ENCODE assay signal across 9 cellular contexts in the genomic region with DNA sequence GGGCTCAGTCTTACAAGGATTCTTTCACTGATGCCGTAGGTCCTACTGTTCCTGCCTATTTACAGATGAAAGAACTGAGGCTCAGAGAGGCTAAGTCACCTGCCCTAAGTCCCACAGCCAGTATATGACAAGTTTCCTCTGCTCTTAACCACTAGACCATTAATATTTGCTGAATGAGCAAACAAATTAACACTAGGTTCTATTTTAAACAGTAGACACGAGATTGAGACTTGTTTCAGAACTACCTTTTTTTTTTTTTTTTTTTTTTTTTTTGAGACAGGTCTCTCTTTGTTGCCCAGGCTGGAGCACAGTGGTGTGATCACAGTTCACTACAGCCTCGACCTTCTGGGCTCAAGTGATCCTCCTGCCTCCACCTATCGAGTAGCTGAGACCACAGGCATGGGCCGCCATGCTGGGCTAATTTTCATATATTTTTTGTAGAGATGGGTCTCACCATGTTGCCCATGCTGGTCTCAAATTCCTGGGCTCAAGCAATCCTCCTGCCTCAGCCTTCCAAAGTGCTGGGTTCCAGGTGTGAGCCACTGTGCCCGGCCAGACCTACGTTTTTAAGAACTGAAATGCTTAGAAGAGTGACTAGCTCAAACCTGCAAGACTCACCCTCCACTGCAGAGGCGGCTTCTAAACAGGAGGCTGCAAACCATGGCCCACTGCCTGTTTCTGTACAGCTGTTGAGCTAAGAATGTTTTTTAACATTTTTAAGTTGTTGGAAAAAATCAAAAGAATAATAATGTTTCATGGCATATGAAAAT. TPM values are rescaled to one million over a fixed set of nuclear protein-coding genes. Genes with fewer than 3 reads are reported as not detected.
DNase-seq lines count a peak whose midpoint lies in the region; ATAC-seq and TF ChIP-seq lines count a peak whose summit lies in the region.
"Had no signal": no experiment of that assay in that cellular context is flagged by ENCODE, and none has a peak within 500 bp of the region (broad histone marks: within the 10 kb centered on the region; RNA-seq: fewer than 3 reads in every experiment).

No MANE protein-coding gene starts in this region.

- H3K4me1 ChIP-seq in foreskin keratinocyte = peaks cover 12% of the 10 kb centered on the region

- ATAC-seq in natural killer cell treated with Interleukin-12 subunit alpha and Interleukin-12 subunit beta and Interleukin-15 and Interleukin-18, amount 100 ng/mL, for 72 hours = no peak
- ATAC-seq in natural killer cell (no peak), HG03565 (IDR thresholded peaks at IDR 0.05; ENCODE audit: unreplicated experiment) (peak; percentile 55), left colon (no peak), foreskin keratinocyte (no peak)

- no peaks in the 10 kb centered on the region for H3K9me3 Mint-ChIP-seq in natural killer cell treated with Interleukin-12 subunit alpha and Interleukin-12 subunit beta and Interleukin-15 and Interleukin-18, amount 100 ng/mL, for 72 hours
- H3K9me3 Mint-ChIP-seq in natural killer cell (no peaks in the 10 kb centered on the region), HFFc6 (no peaks in the 10 kb centered on the region)

- no peak overlapping the region for H3K27ac ChIP-seq in foreskin keratinocyte

- peak overlapping the region; percentile 80 for H3K4me3 Mint-ChIP-seq in natural killer cell treated with Interleukin-12 subunit alpha and Interleukin-12 subunit beta and Interleukin-15 and Interleukin-18, amount 100 ng/mL, for 72 hours
- H3K4me3 Mint-ChIP-seq in natural killer cell (no peak overlapping the region), HFFc6 (no peak overlapping the region)

- H3K36me3 Mint-ChIP-seq in natural killer cell treated with Interleukin-12 subunit alpha and Interleukin-12 subunit beta and Interleukin-15 and Interleukin-18, amount 100 ng/mL, for 72 hours = peaks cover 18% of the 10 kb centered on the region
- H3K36me3 Mint-ChIP-seq in natural killer cell (peaks cover 9% of the 10 kb centered on the region), HFFc6 (ENCODE audit: low read depth) (peaks cover 14% of the 10 kb centered on the region; the same call in 1 of the 2 replicates)

- TF ChIP-seq CTCF in natural killer cell (IDR thresholded peaks at IDR 0.05) (no peak), HFFc6 (IDR thresholded peaks at IDR 0.05) (no peak), foreskin keratinocyte (conservative IDR thresholded peaks at IDR 0.05) (no peak)

- peak overlapping the region; percentile 94 to 98 for H3K27ac Mint-ChIP-seq in natural killer cell treated with Interleukin-12 subunit alpha and Interleukin-12 subunit beta and Interleukin-15 and Interleukin-18, amount 100 ng/mL, for 72 hours
- no peak overlapping the region for H3K27ac Mint-ChIP-seq in natural killer cell
- H3K27ac Mint-ChIP-seq in HFFc6 = peak overlapping the region; percentile 84; the same call in 1 of the 2 replicates

- peaks cover 42 to 58% of the 10 kb centered on the region in 2 donors for H3K4me1 Mint-ChIP-seq in natural killer cell treated with Interleukin-12 subunit alpha and Interleukin-12 subunit beta and Interleukin-15 and Interleukin-18, amount 100 ng/mL, for 72 hours (ENCODE audit: low read depth in 2 of 2)
- H3K4me1 Mint-ChIP-seq in natural killer cell = peaks cover 48 to 57% of the 10 kb centered on the region in 2 donors
- peaks cover 90% of the 10 kb centered on the region for H3K4me1 Mint-ChIP-seq in HFFc6 (ENCODE audit: low read depth)

- intact Hi-C loops in natural killer cell (cut with micrococcal nuclease) (no loop called here), left colon (cut with DNase I, micrococcal nuclease) (no loop called here)

- DNase-seq in natural killer cell treated with Interleukin-12 subunit alpha and Interleukin-12 subunit beta and Interleukin-15 and Interleukin-18, amount 100 ng/mL, for 72 hours (ENCODE audit: low spot score) = no peak
- DNase-seq in natural killer cell = no peak
- no peak for DNase-seq in HFFc6
- DNase-seq in left colon = no peak
- no peak for DNase-seq in foreskin keratinocyte
- no peak for DNase-seq in NCI-H2081 treated with DMSO at 0.1 percent for 48 hours (lab: John Stamatoyannopoulos, UW)
- no peak for DNase-seq in DMS79 (lab: John Stamatoyannopoulos, UW)
- DNase-seq: head of caudate nucleus had no signal

- H3K27me3 Mint-ChIP-seq in natural killer cell treated with Interleukin-12 subunit alpha and Interleukin-12 subunit beta and Interleukin-15 and Interleukin-18, amount 100 ng/mL, for 72 hours = no peaks in the 10 kb centered on the region
- H3K27me3 Mint-ChIP-seq in natural killer cell (ENCODE audit: low read depth in 2 of 2) = no peaks in the 10 kb centered on the region
- H3K27me3 Mint-ChIP-seq in HFFc6 (ENCODE audit: insufficient read depth) = no peaks in the 10 kb centered on the region; the same call in 1 of the 2 replicates

- no peaks in the 10 kb centered on the region for H3K27me3 ChIP-seq in foreskin keratinocyte

RNA-seq across cellular contexts. Expression of a gene that starts 12.9 kb away (rescaled TPM):
- 10 to 100 TPM; 46.9 to 62.4 TPM for total RNA-seq in natural killer cell treated with Interleukin-12 subunit alpha and Interleukin-12 subunit beta and Interleukin-15 and Interleukin-18, amount 100 ng/mL, for 72 hours
- total RNA-seq in natural killer cell = 10 to 100 TPM; 10.6 to 17.3 (median 15.4) TPM
- total RNA-seq in HFFc6 (2021; fragmentation: NEBNext Ultra II Directional; extraction: Animal tissue kit (Norgen Biotek cat#: 25700)) = 10 to 100 TPM; 14.8 to 20.4 (median 16.3) TPM
- total RNA-seq in left colon = 10 to 100 TPM; 11.6 to 12.1 TPM
- total RNA-seq in foreskin keratinocyte = 5.7 and 7.7 TPM in 2 replicates
- polyA plus RNA-seq in foreskin keratinocyte = 1.2 and 1.3 TPM in 2 replicates

RNA-seq across cellular contexts. Expression of a gene that starts 31.3 kb away (rescaled TPM):
- 10 to 100 TPM; 35.5 to 36.1 TPM for total RNA-seq in natural killer cell treated with Interleukin-12 subunit alpha and Interleukin-12 subunit beta and Interleukin-15 and Interleukin-18, amount 100 ng/mL, for 72 hours
- total RNA-seq in natural killer cell (10 to 100 TPM; 16.7 to 26.0 (median 23.4) TPM), left colon (10 to 100 TPM; 47.4 to 56.4 TPM), foreskin keratinocyte (47.8 and 48.6 TPM in 2 replicates)
- total RNA-seq in HFFc6 (2021; fragmentation: NEBNext Ultra II Directional; extraction: Animal tissue kit (Norgen Biotek cat#: 25700)) = 10 to 100 TPM; 38.7 to 47.2 (median 43.8) TPM
- 70.0 and 70.4 TPM in 2 replicates for polyA plus RNA-seq in foreskin keratinocyte

Comparison
In these comparisons a context has a peak if more than half of its experiments do, and no peak if none do; other contexts are left out.
1. H3K27ac Mint-ChIP-seq: peak in natural killer cell treated with Interleukin-12 subunit alpha and Interleukin-12 subunit beta and Interleukin-15 and Interleukin-18, amount 100 ng/mL, for 72 hours (2 of 2) and HFFc6 (single experiment); none in natural killer cell (0 of 2).